Comparison of ENCODE assay signal across 20 cellular contexts in genomic region chr1:1093610-1093943, GRCh38. TPM values are rescaled to one million over a fixed set of nuclear protein-coding genes. Genes with fewer than 3 reads are reported as not detected.
"Had no signal": no experiment of that assay in that cellular context is flagged by ENCODE, and none has a peak within 500 bp of the region (broad histone marks: within the 10 kb centered on the region; RNA-seq: fewer than 3 reads in every experiment).

No MANE protein-coding gene starts in this region.

- H3K4me3 Mint-ChIP-seq: activated CD8-positive, alpha-beta T cell treated with anti-CD3 and anti-CD28 coated beads, Interleukin-2, amount 10 ng/mL, durations not matched to agents 7 days and 5 days; activated naive CD4-positive, alpha-beta T cell treated with anti-CD3 and anti-CD28 coated beads, Interleukin-2, amount 50 U/mL, for 24 hours; naive thymus-derived CD8-positive, alpha-beta T cell; T-helper 17 cell had no signal

- H3K9me3 Mint-ChIP-seq: activated naive CD4-positive, alpha-beta T cell treated with anti-CD3 and anti-CD28 coated beads, Interleukin-2, amount 50 U/mL, for 24 hours had no signal

- H3K4me1 ChIP-seq: left ventricle myocardium inferior, right lobe of liver, spleen, uterus had no signal

- H3K9me3 ChIP-seq: left ventricle myocardium inferior, right lobe of liver, spleen, thoracic aorta, uterus had no signal

- H3K4me3 ChIP-seq: cardiac muscle cell, hepatocyte, left ventricle myocardium inferior, right lobe of liver, spleen, thoracic aorta, uterus had no signal

- H3K27ac Mint-ChIP-seq: activated CD8-positive, alpha-beta T cell treated with anti-CD3 and anti-CD28 coated beads, Interleukin-2, amount 10 ng/mL, durations not matched to agents 7 days and 5 days; activated naive CD4-positive, alpha-beta T cell treated with anti-CD3 and anti-CD28 coated beads, Interleukin-2, amount 50 U/mL, for 24 hours; T-helper 17 cell had no signal

- ATAC-seq: activated CD8-positive, alpha-beta T cell treated with anti-CD3 and anti-CD28 coated beads, Interleukin-2, amount 10 ng/mL, durations not matched to agents 7 days and 5 days; esophagus mucosa; naive thymus-derived CD8-positive, alpha-beta T cell; right lobe of liver; T-helper 17 cell had no signal

- H3K27me3 Mint-ChIP-seq: activated naive CD4-positive, alpha-beta T cell treated with anti-CD3 and anti-CD28 coated beads, Interleukin-2, amount 50 U/mL, for 24 hours; naive thymus-derived CD8-positive, alpha-beta T cell; progenitor cell of endocrine pancreas; T-helper 17 cell had no signal

- DNase-seq: activated CD4-positive, alpha-beta T cell treated with anti-CD3 and anti-CD28 coated beads for 4 hours; activated CD8-positive, alpha-beta T cell treated with anti-CD3 and anti-CD28 coated beads, Interleukin-2, amount 10 ng/mL, durations not matched to agents 7 days and 5 days; activated effector memory CD4-positive, alpha-beta T cell treated with anti-CD3 and anti-CD28 coated beads, Interleukin-2, amount 50 U/mL, for 16 hours; activated T-cell treated with anti-CD3 and anti-CD28 coated beads for 4 hours; left ventricle myocardium inferior; mesenchymal stem cell; naive thymus-derived CD8-positive, alpha-beta T cell; T-helper 17 cell; uterus; WERI-Rb-1 had no signal

- H3K79me2 ChIP-seq: hepatocyte had no signal

- H3K27ac ChIP-seq: cardiac muscle cell, hepatocyte, left ventricle myocardium inferior, right lobe of liver, thoracic aorta, uterus, WERI-Rb-1 had no signal

- H3K4me2 ChIP-seq: hepatocyte had no signal

- H2AFZ ChIP-seq: hepatocyte had no signal

- H3K27me3 ChIP-seq: cardiac muscle cell, hepatocyte, right lobe of liver, spleen, uterus had no signal

- FAIRE-seq: colon, keratinocyte had no signal

- H3K36me3 ChIP-seq: cardiac muscle cell, left ventricle myocardium inferior, right lobe of liver, thoracic aorta, uterus, WERI-Rb-1 had no signal

RNA-seq across cellular contexts. Expression of gene RNF223, which starts 19.5 kb away (rescaled TPM):
- total RNA-seq: activated CD8-positive, alpha-beta T cell treated with anti-CD3 and anti-CD28 coated beads, Interleukin-2, amount 10 ng/mL, durations not matched to agents 7 days and 5 days; left ventricle myocardium inferior; naive thymus-derived CD8-positive, alpha-beta T cell; progenitor cell of endocrine pancreas; right lobe of liver; spleen; T-helper 17 cell; uterus had no signal
- polyA plus RNA-seq: cardiac muscle cell; naive thymus-derived CD8-positive, alpha-beta T cell; spleen had no signal
